10 cellular contexts compared by ENCODE assay signal in genomic region chr1:105467549-105467948, GRCh38.
"Had no signal": no experiment of that assay in that cellular context is flagged by ENCODE, and none has a peak within 500 bp of the region (broad histone marks: within the 10 kb centered on the region; RNA-seq: fewer than 3 reads in every experiment).

No MANE protein-coding gene starts in this region.

- H3K4me1 ChIP-seq: HAP-1 had no signal

- H3K9me3 ChIP-seq: HAP-1 had no signal

- H3K4me2 ChIP-seq: GM23338 had no signal

- H2AFZ ChIP-seq: GM23248, GM23338 had no signal

- H3K36me3 ChIP-seq: HAP-1 had no signal

- H3K9ac ChIP-seq: GM23248 had no signal

- FAIRE-seq: H1, H54 had no signal

- DNase-seq: GM23248, GOT3, H7, H9, HCEC 1CT, HFFc6 had no signal

- H3K4me3 ChIP-seq: GM23248, GM23338, HAP-1 had no signal

- H3K27ac ChIP-seq: GM23248 had no signal
